In genomic region chr14:23302290-23303225, GRCh38 we compare ENCODE assay signal across 8 cellular contexts. TPM values are rescaled to one million over a fixed set of nuclear protein-coding genes. Genes with fewer than 3 reads are reported as not detected.
DNase-seq lines count a peak whose midpoint lies in the region; ATAC-seq and TF ChIP-seq lines count a peak whose summit lies in the region.

Gene PPP1R3E, minus strand, starts transcription at chr14:23302859. Its CDS starts 283 bp downstream, at chr14:23302576.

- CTCF ChIA-PET in CD8-positive, alpha-beta memory T cell (lab: Charles Lee): interaction anchor here (0.9 to 4.3 kb wide), 12 partner anchors 9 to 844 kb away, joined by 3 to 52 read pairs (median 4); partner anchors contain the start of genes ACIN1, C14orf119, HOMEZ and PABPN1
- CTCF ChIA-PET in naive thymus-derived CD4-positive, alpha-beta T cell (lab: Charles Lee): interaction anchor here (1.0 to 5.1 kb wide), 6 partner anchors 8 to 20 kb away, joined by 3 to 41 read pairs (median 4); partner anchors contain the start of genes HOMEZ and PABPN1

- H3K9me3 ChIP-seq in CD8-positive, alpha-beta memory T cell (ENCODE audit: low read length): no peaks in the 10 kb centered on the region
- H3K9me3 ChIP-seq in HUES48 (ENCODE audit: control insufficient read depth, insufficient read depth, low read length): no peaks in the 10 kb centered on the region
- no peaks in the 10 kb centered on the region for H3K9me3 ChIP-seq in OCI-LY3 (ENCODE audit: insufficient read depth, low read length)
- H3K9me3 ChIP-seq in esophagus squamous epithelium: no peaks in the 10 kb centered on the region
- no peaks in the 10 kb centered on the region for H3K9me3 ChIP-seq in naive thymus-derived CD4-positive, alpha-beta T cell (ENCODE audit: control insufficient read depth in 2 of 3, low read length in 3 of 3)

- peaks cover 10% of the 10 kb centered on the region for H3K27me3 ChIP-seq in CD8-positive, alpha-beta memory T cell (ENCODE audit: insufficient read depth, low read length, poor library complexity, severe bottlenecking)
- H3K27me3 ChIP-seq in HUES48 (ENCODE audit: control insufficient read depth, insufficient read depth, low read length) (peaks cover 46% of the 10 kb centered on the region), OCI-LY3 (ENCODE audit: low read depth, low read length) (no peaks in the 10 kb centered on the region), esophagus squamous epithelium (no peaks in the 10 kb centered on the region)
- no peaks in the 10 kb centered on the region for H3K27me3 ChIP-seq in naive thymus-derived CD4-positive, alpha-beta T cell (ENCODE audit: control insufficient read depth in 2 of 2, insufficient read depth in 2 of 2, low read length in 2 of 2)

- H3K79me2 ChIP-seq in OCI-LY3 (ENCODE audit: low read length): peaks cover 18% of the 10 kb centered on the region

- POLR2A ChIA-PET in CD8-positive, alpha-beta memory T cell (lab: Charles Lee): interaction anchor here (0.5 to 5.4 kb wide), 10 partner anchors 10 to 249 kb away, joined by 3 to 146 read pairs (median 6); partner anchors contain the start of genes ACIN1, C14orf119, HOMEZ and PABPN1
- POLR2A ChIA-PET in naive thymus-derived CD4-positive, alpha-beta T cell (lab: Charles Lee): interaction anchor here (0.5 to 7.6 kb wide), 24 partner anchors 9 to 910 kb away, joined by 3 to 286 read pairs (median 4); partner anchors contain the start of genes ACIN1, C14orf119, CEBPE and DCAF11

- 3 to 5% methylated on average over 28 to 34 of the region's 81 CpGs for WGBS in esophagus squamous epithelium, 2 donors

- peak in 2 of 4 donors; percentile 7 to 63 for TF ChIP-seq POLR2A in esophagus squamous epithelium (IDR thresholded peaks at IDR 0.05)

- H3K4me1 ChIP-seq in CD8-positive, alpha-beta memory T cell (ENCODE audit: insufficient read depth, low read length): peaks cover 21% of the 10 kb centered on the region
- H3K4me1 ChIP-seq in HUES48 (ENCODE audit: control insufficient read depth, insufficient read depth, low read length): peaks cover 4% of the 10 kb centered on the region; the same call in 1 of the 2 replicates
- H3K4me1 ChIP-seq in OCI-LY3 (ENCODE audit: low read length): peaks cover 37% of the 10 kb centered on the region
- peaks cover 16 to 68% (median 39%) of the 10 kb centered on the region in 3 donors for H3K4me1 ChIP-seq in esophagus squamous epithelium
- peaks cover 0 to 15% of the 10 kb centered on the region in 2 donors for H3K4me1 ChIP-seq in naive thymus-derived CD4-positive, alpha-beta T cell (ENCODE audit: control insufficient read depth in 2 of 2, insufficient read depth in 2 of 2, low read length in 2 of 2)

- H3K36me3 ChIP-seq in CD8-positive, alpha-beta memory T cell (ENCODE audit: insufficient read depth, low read length): peaks cover 5% of the 10 kb centered on the region
- no peaks in the 10 kb centered on the region for H3K36me3 ChIP-seq in HUES48 (ENCODE audit: control insufficient read depth, insufficient read depth, low read length)
- H3K36me3 ChIP-seq in OCI-LY3 (replicated peaks; ENCODE audit: low read depth, low read length): peaks cover 15% of the 10 kb centered on the region
- no peaks in the 10 kb centered on the region for H3K36me3 ChIP-seq in esophagus squamous epithelium
- H3K36me3 ChIP-seq in naive thymus-derived CD4-positive, alpha-beta T cell (ENCODE audit: control insufficient read depth in 2 of 3, insufficient read depth in 3 of 3, low read length in 3 of 3): peaks cover 0 to 17% (median 0%) of the 10 kb centered on the region in 3 experiments

- no peaks in the 10 kb centered on the region for H3K9me3 Mint-ChIP-seq in CD8-positive, alpha-beta memory T cell
- H3K9me3 Mint-ChIP-seq in naive thymus-derived CD4-positive, alpha-beta T cell: peaks cover 0 to 5% (median 0%) of the 10 kb centered on the region in 11 donors
- no peaks in the 10 kb centered on the region for H3K9me3 Mint-ChIP-seq in stimulated activated naive B cell treated with anti-CD40 and anti-IgM and Interleukin-4, amounts not matched to agents 10 μg/mL and 1 μg/mL and 100 μg/mL, for 72 hours

- intact Hi-C loops in esophagus squamous epithelium (cut with DNase I): no loop called here
- intact Hi-C loops in naive thymus-derived CD4-positive, alpha-beta T cell (cut with micrococcal nuclease): loop anchor here (1.0 to 10.0 kb wide), 15 partner anchors 50 to 1828 kb away; partner anchors contain the start of genes DAD1 (in 2 of the 2), EMC9 (in 2 of the 2), PSME2 (in 2 of the 2) and RNF31 (in 2 of the 2)

- peak within 1 kb of the TSS; percentile 96 for H3K4me3 ChIP-seq in CD8-positive, alpha-beta memory T cell (ENCODE audit: low read length)
- H3K4me3 ChIP-seq in HUES48 (ENCODE audit: low read depth, low read length) (peak within 1 kb of the TSS; percentile 94), OCI-LY3 (ENCODE audit: low read length) (peak within 1 kb of the TSS; percentile 88), esophagus squamous epithelium (peak within 1 kb of the TSS; percentile 61 to 85 (median 73))
- H3K4me3 ChIP-seq in naive thymus-derived CD4-positive, alpha-beta T cell (ENCODE audit: low read length): peak within 1 kb of the TSS; percentile 98

- ATAC-seq in naive thymus-derived CD4-positive, alpha-beta T cell: peak; percentile 51
- peak; percentile 44 to 45 for ATAC-seq in stimulated activated naive B cell treated with anti-CD40 and anti-IgM and Interleukin-4, amounts not matched to agents 10 μg/mL and 1 μg/mL and 100 μg/mL, for 72 hours (replicated peaks)

- H3K36me3 Mint-ChIP-seq in CD8-positive, alpha-beta memory T cell: peaks cover 0 to 14% (median 0%) of the 10 kb centered on the region in 3 donors
- H3K36me3 Mint-ChIP-seq in naive thymus-derived CD4-positive, alpha-beta T cell: peaks cover 0 to 10% (median 0%) of the 10 kb centered on the region in 5 donors
- H3K36me3 Mint-ChIP-seq in stimulated activated naive B cell treated with anti-CD40 and anti-IgM and Interleukin-4, amounts not matched to agents 10 μg/mL and 1 μg/mL and 100 μg/mL, for 72 hours: peaks cover 6 to 13% of the 10 kb centered on the region in 2 donors

- TF ChIP-seq CTCF in GM20000 (IDR thresholded peaks at IDR 0.05; ENCODE audit: extremely low read depth, missing control alignments): no peak
- no peak for TF ChIP-seq CTCF in OCI-LY3 (IDR thresholded peaks at IDR 0.05; ENCODE audit: low read depth, low read length)
- no peak for TF ChIP-seq CTCF in esophagus squamous epithelium (IDR thresholded peaks at IDR 0.05)

- peak within 1 kb of the TSS; percentile 84 for H3K4me2 ChIP-seq in OCI-LY3 (ENCODE audit: low read length)

- peak within 1 kb of the TSS; percentile 95 to 99 (median 97) for H3K4me3 Mint-ChIP-seq in CD8-positive, alpha-beta memory T cell
- H3K4me3 Mint-ChIP-seq in naive thymus-derived CD4-positive, alpha-beta T cell: peak within 1 kb of the TSS; percentile 96 to 100 (median 99)
- H3K4me3 Mint-ChIP-seq in stimulated activated naive B cell treated with anti-CD40 and anti-IgM and Interleukin-4, amounts not matched to agents 10 μg/mL and 1 μg/mL and 100 μg/mL, for 72 hours: peak within 1 kb of the TSS; percentile 98 to 100

- H3K9ac ChIP-seq in HUES48 (ENCODE audit: low read depth, low read length) (peak within 1 kb of the TSS; percentile 46; the same call in 1 of the 2 replicates), OCI-LY3 (ENCODE audit: low read length) (peak within 1 kb of the TSS; percentile 83)

- peak within 1 kb of the TSS; percentile 62 for H2AFZ ChIP-seq in OCI-LY3 (ENCODE audit: low read depth, low read length)

- H3K27ac ChIP-seq in CD8-positive, alpha-beta memory T cell (ENCODE audit: low read depth, low read length): peak within 1 kb of the TSS; percentile 96
- H3K27ac ChIP-seq in HUES48 (ENCODE audit: low read depth, low read length) (peak within 1 kb of the TSS; percentile 97), OCI-LY3 (ENCODE audit: low read length) (peak within 1 kb of the TSS; percentile 75), esophagus squamous epithelium (peak within 1 kb of the TSS; percentile 95 to 99 (median 98))
- peak within 1 kb of the TSS; percentile 95 for H3K27ac ChIP-seq in naive thymus-derived CD4-positive, alpha-beta T cell (ENCODE audit: low read depth, low read length)

- peak within 1 kb of the TSS; percentile 92 to 100 (median 99) for H3K27ac Mint-ChIP-seq in CD8-positive, alpha-beta memory T cell
- peak within 1 kb of the TSS; percentile 92 to 100 (median 99) for H3K27ac Mint-ChIP-seq in naive thymus-derived CD4-positive, alpha-beta T cell
- peak within 1 kb of the TSS; percentile 99 for H3K27ac Mint-ChIP-seq in stimulated activated naive B cell treated with anti-CD40 and anti-IgM and Interleukin-4, amounts not matched to agents 10 μg/mL and 1 μg/mL and 100 μg/mL, for 72 hours

- DNase-seq in CD8-positive, alpha-beta memory T cell: peak; percentile 78 to 91 (median 82)
- DNase-seq in GM20000 (ENCODE audit: low spot score) (peak; percentile 83), activated T-cell treated with anti-CD3 and anti-CD28 coated beads for 48 hours (ENCODE audit: low read depth) (peak; percentile 87), esophagus squamous epithelium (lab: John Stamatoyannopoulos, UW) (no peak)
- peak; percentile 71 to 93 (median 87) for DNase-seq in naive thymus-derived CD4-positive, alpha-beta T cell
- DNase-seq in stimulated activated naive B cell treated with anti-CD40 and anti-IgM and Interleukin-4, amounts not matched to agents 10 μg/mL and 1 μg/mL and 100 μg/mL, for 72 hours: peak; percentile 80

- H3K4me1 Mint-ChIP-seq in CD8-positive, alpha-beta memory T cell: peaks cover 17 to 30% (median 28%) of the 10 kb centered on the region in 3 donors
- peaks cover 7 to 47% (median 30%) of the 10 kb centered on the region in 7 donors for H3K4me1 Mint-ChIP-seq in naive thymus-derived CD4-positive, alpha-beta T cell
- peaks cover 18 to 50% of the 10 kb centered on the region in 2 donors for H3K4me1 Mint-ChIP-seq in stimulated activated naive B cell treated with anti-CD40 and anti-IgM and Interleukin-4, amounts not matched to agents 10 μg/mL and 1 μg/mL and 100 μg/mL, for 72 hours

- no peaks in the 10 kb centered on the region for H4K20me1 ChIP-seq in OCI-LY3 (ENCODE audit: insufficient read depth, low read length)

- H3K27me3 Mint-ChIP-seq in CD8-positive, alpha-beta memory T cell: peaks cover 16 to 20% of the 10 kb centered on the region in 2 donors
- peaks cover 15 to 20% (median 18%) of the 10 kb centered on the region in 5 donors for H3K27me3 Mint-ChIP-seq in naive thymus-derived CD4-positive, alpha-beta T cell
- H3K27me3 Mint-ChIP-seq in stimulated activated naive B cell treated with anti-CD40 and anti-IgM and Interleukin-4, amounts not matched to agents 10 μg/mL and 1 μg/mL and 100 μg/mL, for 72 hours: no peaks in the 10 kb centered on the region

RNA-seq across cellular contexts. Expression of gene PPP1R3E, which starts in this region (rescaled TPM):
- total RNA-seq in CD8-positive, alpha-beta memory T cell: 10 to 100 TPM; 16.2 to 18.2 TPM
- polyA plus RNA-seq in CD8-positive, alpha-beta memory T cell: 2.0 TPM
- 1 to 10 TPM; 1.7 to 7.1 (median 3.4) TPM for total RNA-seq in esophagus squamous epithelium
- 100 to 1,000 TPM in 2 of 5 experiments, 10 to 100 TPM in 3; 35.7 to 138 (median 67.0) TPM for total RNA-seq in naive thymus-derived CD4-positive, alpha-beta T cell
- polyA plus RNA-seq in naive thymus-derived CD4-positive, alpha-beta T cell: 1 to 10 TPM; 1.6 to 2.9 TPM
